ENCODE assay signal across 27 cellular contexts in genomic region chr6:39444479-39445019, GRCh38.
"Had no signal": no experiment of that assay in that cellular context is flagged by ENCODE, and none has a peak within 500 bp of the region (broad histone marks: within the 10 kb centered on the region; RNA-seq: fewer than 3 reads in every experiment).

No MANE protein-coding gene starts in this region.

- ATAC-seq: activated CD8-positive, alpha-beta T cell treated with anti-CD3 and anti-CD28 coated beads for 36 hours; activated T-cell treated with anti-CD3 and anti-CD28 coated beads, Interleukin-2, amount 50 U/mL, for 72 hours; activated T-helper 17 cell treated with anti-CD3 and anti-CD28 coated beads, Interleukin-2, amount 50 U/mL, for 72 hours; K562; PC-3 had no signal

- H3K27me3 Mint-ChIP-seq: activated CD4-positive, alpha-beta T cell treated with anti-CD3 and anti-CD28 coated beads, Interleukin-2, amount 10 ng/mL, durations not matched to agents 24 days and 14 days had no signal

- H3K9me3 Mint-ChIP-seq: activated CD4-positive, alpha-beta T cell treated with anti-CD3 and anti-CD28 coated beads, Interleukin-2, amount 10 ng/mL, durations not matched to agents 24 days and 14 days; activated CD8-positive, alpha-beta T cell treated with anti-CD3 and anti-CD28 coated beads for 36 hours; activated naive CD4-positive, alpha-beta T cell treated with anti-CD3 and anti-CD28 coated beads, Interleukin-2, amount 50 U/mL, for 24 hours; activated naive CD8-positive, alpha-beta T cell treated with anti-CD3 and anti-CD28 coated beads, Interleukin-2, amount 10 ng/mL, durations not matched to agents 7 days and 5 days; activated T-cell treated with anti-CD3 and anti-CD28 coated beads, Interleukin-2, amount 50 U/mL, for 72 hours; activated T-helper 17 cell treated with anti-CD3 and anti-CD28 coated beads, Interleukin-2, amount 50 U/mL, for 72 hours; central memory CD8-positive, alpha-beta T cell had no signal

- H3K4me3 Mint-ChIP-seq: activated CD4-positive, alpha-beta T cell treated with anti-CD3 and anti-CD28 coated beads, Interleukin-2, amount 10 ng/mL, durations not matched to agents 24 days and 14 days; activated CD8-positive, alpha-beta T cell treated with anti-CD3 and anti-CD28 coated beads for 36 hours; activated naive CD4-positive, alpha-beta T cell treated with anti-CD3 and anti-CD28 coated beads, Interleukin-2, amount 50 U/mL, for 24 hours; activated naive CD8-positive, alpha-beta T cell treated with anti-CD3 and anti-CD28 coated beads, Interleukin-2, amount 10 ng/mL, durations not matched to agents 7 days and 5 days; activated T-cell treated with anti-CD3 and anti-CD28 coated beads, Interleukin-2, amount 50 U/mL, for 72 hours; activated T-helper 17 cell treated with anti-CD3 and anti-CD28 coated beads, Interleukin-2, amount 50 U/mL, for 72 hours; central memory CD8-positive, alpha-beta T cell had no signal

- H3K27ac Mint-ChIP-seq: activated CD4-positive, alpha-beta T cell treated with anti-CD3 and anti-CD28 coated beads, Interleukin-2, amount 10 ng/mL, durations not matched to agents 24 days and 14 days; activated CD8-positive, alpha-beta T cell treated with anti-CD3 and anti-CD28 coated beads for 36 hours; activated naive CD4-positive, alpha-beta T cell treated with anti-CD3 and anti-CD28 coated beads, Interleukin-2, amount 50 U/mL, for 24 hours; activated naive CD8-positive, alpha-beta T cell treated with anti-CD3 and anti-CD28 coated beads, Interleukin-2, amount 10 ng/mL, durations not matched to agents 7 days and 5 days; activated T-cell treated with anti-CD3 and anti-CD28 coated beads, Interleukin-2, amount 50 U/mL, for 72 hours; activated T-helper 17 cell treated with anti-CD3 and anti-CD28 coated beads, Interleukin-2, amount 50 U/mL, for 72 hours had no signal

- FAIRE-seq: K562 had no signal

- H3K36me3 Mint-ChIP-seq: activated naive CD4-positive, alpha-beta T cell treated with anti-CD3 and anti-CD28 coated beads, Interleukin-2, amount 50 U/mL, for 24 hours; activated naive CD8-positive, alpha-beta T cell treated with anti-CD3 and anti-CD28 coated beads, Interleukin-2, amount 10 ng/mL, durations not matched to agents 7 days and 5 days had no signal

- H3K4me1 Mint-ChIP-seq: activated CD4-positive, alpha-beta T cell treated with anti-CD3 and anti-CD28 coated beads, Interleukin-2, amount 10 ng/mL, durations not matched to agents 24 days and 14 days; activated naive CD4-positive, alpha-beta T cell treated with anti-CD3 and anti-CD28 coated beads, Interleukin-2, amount 50 U/mL, for 24 hours; activated naive CD8-positive, alpha-beta T cell treated with anti-CD3 and anti-CD28 coated beads, Interleukin-2, amount 10 ng/mL, durations not matched to agents 7 days and 5 days; activated T-helper 17 cell treated with anti-CD3 and anti-CD28 coated beads, Interleukin-2, amount 50 U/mL, for 72 hours; central memory CD8-positive, alpha-beta T cell had no signal

- DNase-seq: activated CD4-positive, alpha-beta T cell treated with anti-CD3 and anti-CD28 coated beads, Interleukin-2, amount 50 U/mL, for 4 hours; activated CD8-positive, alpha-beta T cell treated with anti-CD3 and anti-CD28 coated beads for 36 hours; activated effector memory CD4-positive, alpha-beta T cell treated with anti-CD3 and anti-CD28 coated beads, Interleukin-2, amount 50 U/mL, for 16 hours; activated naive CD4-positive, alpha-beta T cell; activated naive CD8-positive, alpha-beta T cell treated with anti-CD3 and anti-CD28 coated beads, Interleukin-2, amount 10 ng/mL, durations not matched to agents 7 days and 5 days; activated T-cell treated with anti-CD3 and anti-CD28 coated beads, Interleukin-2, amount 50 U/mL, for 1 hour; activated T-cell treated with anti-CD3 and anti-CD28 coated beads, Interleukin-2, amount 50 U/mL, for 72 hours; amygdala; NCI-H1092 treated with DMSO at 0.1 percent for 48 hours; NCI-H1417; NCI-H146; NCI-H187; NCI-H2081 treated with DMSO at 0.1 percent for 48 hours; NCI-H226; NCI-H446 treated with DMSO at 0.1 percent for 48 hours; NCI-H524; NK-92 treated with Interleukin-12 subunit alpha and Interleukin-12 subunit beta, amount 100 ng/mL, for 24 hours; PC-3; Right ventricle myocardium superior; SW 1271; T1000; WERI-Rb-1 had no signal
